Comparison of ENCODE assay signal across 1 cellular context in genomic region chr7:8065356-8065813, GRCh38.
TF ChIP-seq lines count a peak whose summit lies in the region.

No MANE protein-coding gene starts in this region.

TF ChIP-seq in SK-N-SH, 30 proteins besides CTCF, POLR2A, EP300 and RAD21 (continued from another document):
- TF ChIP-seq, protein P1, sequence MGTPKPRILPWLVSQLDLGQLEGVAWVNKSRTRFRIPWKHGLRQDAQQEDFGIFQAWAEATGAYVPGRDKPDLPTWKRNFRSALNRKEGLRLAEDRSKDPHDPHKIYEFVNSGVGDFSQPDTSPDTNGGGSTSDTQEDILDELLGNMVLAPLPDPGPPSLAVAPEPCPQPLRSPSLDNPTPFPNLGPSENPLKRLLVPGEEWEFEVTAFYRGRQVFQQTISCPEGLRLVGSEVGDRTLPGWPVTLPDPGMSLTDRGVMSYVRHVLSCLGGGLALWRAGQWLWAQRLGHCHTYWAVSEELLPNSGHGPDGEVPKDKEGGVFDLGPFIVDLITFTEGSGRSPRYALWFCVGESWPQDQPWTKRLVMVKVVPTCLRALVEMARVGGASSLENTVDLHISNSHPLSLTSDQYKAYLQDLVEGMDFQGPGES (IDR thresholded peaks at IDR 0.05; ENCODE audit: low read depth, low read length), result no peak
- no peak for TF ChIP-seq ELF1 (IDR thresholded peaks at IDR 0.05)
- no peak for TF ChIP-seq SMC3 (IDR thresholded peaks at IDR 0.05; ENCODE audit: low read depth, low read length)
- no peak for TF ChIP-seq POLR2AphosphoS5 (IDR thresholded peaks at IDR 0.05; ENCODE audit: low read depth, low read length)
- no peak for TF ChIP-seq MAX (IDR thresholded peaks at IDR 0.05; ENCODE audit: low read depth)
- TF ChIP-seq YY1 (IDR thresholded peaks at IDR 0.05; ENCODE audit: low read depth), result 0 out of 2 replicates have a peak, but pooled peaks have one; percentile 14
- TF ChIP-seq ZBTB33 (IDR thresholded peaks at IDR 0.05; ENCODE audit: borderline replicate concordance, low read depth), result no peak
- peak; percentile 68 for TF ChIP-seq NFIC (IDR thresholded peaks at IDR 0.05; ENCODE audit: borderline replicate concordance)
- no peak for TF ChIP-seq FOXM1 (IDR thresholded peaks at IDR 0.05; ENCODE audit: low read depth)
- TF ChIP-seq RCOR1 (IDR thresholded peaks at IDR 0.05; ENCODE audit: low read length), result no peak
- TF ChIP-seq GABPA (IDR thresholded peaks at IDR 0.05; ENCODE audit: low read depth), result no peak
- peak; percentile 69 for TF ChIP-seq JUND (IDR thresholded peaks at IDR 0.05)
- no peak for TF ChIP-seq MXI1 (IDR thresholded peaks at IDR 0.05; ENCODE audit: low read depth, low read length)
- TF ChIP-seq CHD2 (IDR thresholded peaks at IDR 0.05; ENCODE audit: low read length, partially characterized antibody), result no peak
- TF ChIP-seq FOXJ3 (CRISPR knock-in tag; IDR thresholded peaks at IDR 0.05), result no peak
- peak; percentile 42; the same call in 1 of the 2 replicates for TF ChIP-seq TEAD4 (IDR thresholded peaks at IDR 0.05; ENCODE audit: borderline replicate concordance, insufficient read depth)
- TF ChIP-seq RXRA (IDR thresholded peaks at IDR 0.05; ENCODE audit: borderline replicate concordance, low read depth), result 0 out of 2 replicates have a peak, but pooled peaks have one; percentile 6
- no peak for TF ChIP-seq USF2 (IDR thresholded peaks at IDR 0.05; ENCODE audit: borderline replicate concordance, low read depth, low read length)
- no peak for TF ChIP-seq USF1 (IDR thresholded peaks at IDR 0.05; ENCODE audit: borderline replicate concordance, low read depth)
- no peak for TF ChIP-seq RFX5 (IDR thresholded peaks at IDR 0.05; ENCODE audit: low read length)
- TF ChIP-seq REST (IDR thresholded peaks at IDR 0.05; ENCODE audit: low read depth, low read length), result no peak
- no peak for TF ChIP-seq TAF1 (IDR thresholded peaks at IDR 0.05; ENCODE audit: borderline replicate concordance, low read depth, low read length)
- no peak for TF ChIP-seq SIN3A (IDR thresholded peaks at IDR 0.05; ENCODE audit: borderline replicate concordance, low read depth, low read length)
- TF ChIP-seq NRF1 (IDR thresholded peaks at IDR 0.05; ENCODE audit: low read depth, low read length), result no peak
- TF ChIP-seq EZH2phosphoT487 (IDR thresholded peaks at IDR 0.05; ENCODE audit: borderline replicate concordance, low read depth), result no peak
- peak; percentile 79 for TF ChIP-seq MEF2A (IDR thresholded peaks at IDR 0.05; ENCODE audit: borderline replicate concordance, low read depth)
